In genomic region chr14:21107360-21107781, GRCh38 we compare ENCODE assay signal across 1 cellular context.
TF ChIP-seq lines count a peak whose summit lies in the region.

No MANE protein-coding gene starts in this region.

TF ChIP-seq in GM23338, 12 proteins besides CTCF, POLR2A, EP300 and RAD21 (continued from another document):
- no peak for TF ChIP-seq REST (IDR thresholded peaks at IDR 0.05; ENCODE audit: unreplicated experiment)
- TF ChIP-seq JUNB (IDR thresholded peaks at IDR 0.05; ENCODE audit: unreplicated experiment): no peak
- no peak for TF ChIP-seq ZNF462 (CRISPR knock-in tag; IDR thresholded peaks at IDR 0.05)
- no peak for TF ChIP-seq ZNF331 (CRISPR knock-in tag; IDR thresholded peaks at IDR 0.05; ENCODE audit: low read depth)
- no peak for TF ChIP-seq EZH2 (IDR thresholded peaks at IDR 0.05; ENCODE audit: low read depth, unreplicated experiment)
- no peak for TF ChIP-seq ZNF114 (CRISPR knock-in tag; IDR thresholded peaks at IDR 0.05)
- TF ChIP-seq NANOG (IDR thresholded peaks at IDR 0.05; ENCODE audit: borderline replicate concordance): no peak
- no peak for TF ChIP-seq STAT1 (IDR thresholded peaks at IDR 0.05; ENCODE audit: unreplicated experiment)
